Comparison of ENCODE assay signal across 10 cellular contexts in genomic region chr3:104437891-104438290, GRCh38.
DNase-seq lines count a peak whose midpoint lies in the region; ATAC-seq and TF ChIP-seq lines count a peak whose summit lies in the region.
"Had no signal": no experiment of that assay in that cellular context is flagged by ENCODE, and none has a peak within 500 bp of the region (broad histone marks: within the 10 kb centered on the region; RNA-seq: fewer than 3 reads in every experiment).

No MANE protein-coding gene starts in this region.

- peaks cover 12% of the 10 kb centered on the region for H3K4me1 ChIP-seq in adipocyte (ENCODE audit: control insufficient read depth, insufficient read depth, low read length)
- H3K4me1 ChIP-seq in smooth muscle cell (ENCODE audit: low read depth), result peaks cover 31% of the 10 kb centered on the region

- H2AFZ ChIP-seq in smooth muscle cell (ENCODE audit: low read depth), result no peak overlapping the region

- peaks cover 3% of the 10 kb centered on the region for H3K9me3 ChIP-seq in adipocyte (ENCODE audit: control insufficient read depth, low read length)
- H3K9me3 ChIP-seq in smooth muscle cell (replicated peaks; ENCODE audit: low read depth), result no peaks in the 10 kb centered on the region

- H4K20me1 ChIP-seq in smooth muscle cell (ENCODE audit: low read depth), result no peaks in the 10 kb centered on the region

- intact Hi-C loops in left cardiac atrium (cut with DNase I), result no loop called here

- H3K4me1 Mint-ChIP-seq in natural killer cell treated with Interleukin-12 subunit alpha and Interleukin-12 subunit beta and Interleukin-15 and Interleukin-18, amount 100 ng/mL, for 72 hours (ENCODE audit: low read depth in 2 of 2), result no peaks in the 10 kb centered on the region
- H3K4me1 Mint-ChIP-seq: activated CD4-positive, alpha-beta T cell treated with anti-CD3 and anti-CD28 coated beads, Interleukin-2, amount 10 ng/mL, durations not matched to agents 7 days and 5 days had no signal

- TF ChIP-seq CTCF in smooth muscle cell (IDR thresholded peaks at IDR 0.05; ENCODE audit: borderline replicate concordance, insufficient read depth, poor library complexity, severe bottlenecking), result no peak

- H3K4me2 ChIP-seq in smooth muscle cell, result peak overlapping the region; percentile 58

- no peaks in the 10 kb centered on the region for H3K36me3 Mint-ChIP-seq in natural killer cell treated with Interleukin-12 subunit alpha and Interleukin-12 subunit beta and Interleukin-15 and Interleukin-18, amount 100 ng/mL, for 72 hours

- ATAC-seq in left cardiac atrium, result peak; percentile 44 to 54
- ATAC-seq in natural killer cell treated with Interleukin-12 subunit alpha and Interleukin-12 subunit beta and Interleukin-15 and Interleukin-18, amount 100 ng/mL, for 72 hours, result no peak
- no peak for ATAC-seq in GM18511 (IDR thresholded peaks at IDR 0.05; ENCODE audit: unreplicated experiment)

- no peaks in the 10 kb centered on the region for H3K27me3 ChIP-seq in adipocyte (replicated peaks; ENCODE audit: control insufficient read depth, insufficient read depth, low read length)
- no peaks in the 10 kb centered on the region for H3K27me3 ChIP-seq in smooth muscle cell (ENCODE audit: low read depth)

- no peaks in the 10 kb centered on the region for H3K79me2 ChIP-seq in smooth muscle cell (ENCODE audit: low read depth)

- H3K4me3 ChIP-seq in adipocyte (ENCODE audit: low read length) (peak overlapping the region; percentile 64), smooth muscle cell (no peak overlapping the region)

- no peaks in the 10 kb centered on the region for H3K27me3 Mint-ChIP-seq in natural killer cell treated with Interleukin-12 subunit alpha and Interleukin-12 subunit beta and Interleukin-15 and Interleukin-18, amount 100 ng/mL, for 72 hours
- H3K27me3 Mint-ChIP-seq: activated CD4-positive, alpha-beta T cell treated with anti-CD3 and anti-CD28 coated beads, Interleukin-2, amount 10 ng/mL, durations not matched to agents 7 days and 5 days had no signal

- H3K9ac ChIP-seq in adipocyte (ENCODE audit: low read length) (no peak overlapping the region), smooth muscle cell (ENCODE audit: low read depth) (no peak overlapping the region)

- peak overlapping the region; percentile 55 for H3K27ac ChIP-seq in smooth muscle cell (ENCODE audit: low read depth)

- H3K36me3 ChIP-seq in adipocyte (ENCODE audit: control insufficient read depth, insufficient read depth, low read length, severe bottlenecking) (no peaks in the 10 kb centered on the region), smooth muscle cell (ENCODE audit: low read depth) (no peaks in the 10 kb centered on the region)

- peaks cover 9% of the 10 kb centered on the region for H3F3A ChIP-seq in smooth muscle cell (ENCODE audit: low read depth)

- no peak overlapping the region for H3K4me3 Mint-ChIP-seq in natural killer cell treated with Interleukin-12 subunit alpha and Interleukin-12 subunit beta and Interleukin-15 and Interleukin-18, amount 100 ng/mL, for 72 hours
- H3K4me3 Mint-ChIP-seq: activated CD4-positive, alpha-beta T cell treated with anti-CD3 and anti-CD28 coated beads, Interleukin-2, amount 10 ng/mL, durations not matched to agents 7 days and 5 days had no signal

- in situ Hi-C loops in KBM-7 (cut with MboI; ENCODE audit: low pct_unique_long_range_greater_than_20kb, low sequenced_read_pairs), result no loop called here

- DNase-seq in NCI-H2081 (lab: John Stamatoyannopoulos, UW) (peak; percentile 53 to 79), NCI-H2081 treated with DMSO at 0.1 percent for 48 hours (lab: John Stamatoyannopoulos, UW) (no peak), adipocyte (ENCODE audit: low read depth) (peak; percentile 79), left cardiac atrium (no peak), smooth muscle cell (lab: John Stamatoyannopoulos, UW; ENCODE audit: unreplicated experiment) (no peak), KBM-7 (no peak)
- no peak for DNase-seq in natural killer cell treated with Interleukin-12 subunit alpha and Interleukin-12 subunit beta and Interleukin-15 and Interleukin-18, amount 100 ng/mL, for 72 hours (ENCODE audit: low spot score)
- DNase-seq: activated CD4-positive, alpha-beta T cell treated with anti-CD3 and anti-CD28 coated beads, Interleukin-2, amount 10 ng/mL, durations not matched to agents 7 days and 5 days; amniotic stem cell had no signal

- 0% methylated on average over 1 of the region's 1 CpG for WGBS in smooth muscle cell (ENCODE audit: low lambda C conversion rate)

- H3K27ac Mint-ChIP-seq in natural killer cell treated with Interleukin-12 subunit alpha and Interleukin-12 subunit beta and Interleukin-15 and Interleukin-18, amount 100 ng/mL, for 72 hours, result no peak overlapping the region
- H3K27ac Mint-ChIP-seq: activated CD4-positive, alpha-beta T cell treated with anti-CD3 and anti-CD28 coated beads, Interleukin-2, amount 10 ng/mL, durations not matched to agents 7 days and 5 days had no signal

- peaks cover 14% of the 10 kb centered on the region for H3K9me3 Mint-ChIP-seq in natural killer cell treated with Interleukin-12 subunit alpha and Interleukin-12 subunit beta and Interleukin-15 and Interleukin-18, amount 100 ng/mL, for 72 hours
- H3K9me3 Mint-ChIP-seq: activated CD4-positive, alpha-beta T cell treated with anti-CD3 and anti-CD28 coated beads, Interleukin-2, amount 10 ng/mL, durations not matched to agents 7 days and 5 days had no signal

Comparison
In these comparisons a context has a peak if more than half of its experiments do, and no peak if none do; other contexts are left out.
1. DNase-seq: peak in NCI-H2081 (2 of 2) and adipocyte (single experiment); none in NCI-H2081 treated with DMSO at 0.1 percent for 48 hours (single experiment), left cardiac atrium (single experiment), smooth muscle cell (single experiment), natural killer cell treated with Interleukin-12 subunit alpha and Interleukin-12 subunit beta and Interleukin-15 and Interleukin-18, amount 100 ng/mL, for 72 hours (single experiment) and KBM-7 (single experiment).
2. ATAC-seq: peak in left cardiac atrium (2 of 2); none in natural killer cell treated with Interleukin-12 subunit alpha and Interleukin-12 subunit beta and Interleukin-15 and Interleukin-18, amount 100 ng/mL, for 72 hours (0 of 2) and GM18511 (single experiment).